21 cellular contexts compared by ENCODE assay signal in genomic region chr3:11156026-11156410, GRCh38. TPM values are rescaled to one million over a fixed set of nuclear protein-coding genes. Genes with fewer than 3 reads are reported as not detected.
A peak's percentile ranks its signal among the peaks of the same experiment; 100 is the strongest.
DNase-seq lines count a peak whose midpoint lies in the region; ATAC-seq, FAIRE-seq and TF ChIP-seq lines count a peak whose summit lies in the region.
"Had no signal": no experiment of that assay in that cellular context is flagged by ENCODE, and none has a peak within 500 bp of the region (broad histone marks: within the 10 kb centered on the region; RNA-seq: fewer than 3 reads in every experiment).

No MANE protein-coding gene starts in this region.

- dilution Hi-C loops in keratinocyte (cut with MboI; ENCODE audit: extremely low pct_ligation_motif_present, low sequenced_read_pairs): no loop called here

- H3K4me2 ChIP-seq in HCT116 (ENCODE audit: low read length): peak overlapping the region; percentile 98
- peak overlapping the region; percentile 84 for H3K4me2 ChIP-seq in keratinocyte (ENCODE audit: control insufficient read depth, extremely low read depth, insufficient read depth, low read depth, low read length)
- H3K4me2 ChIP-seq: BLaER1 had no signal

- TF ChIP-seq CTCF in HCT116 (IDR thresholded peaks at IDR 0.05 in 2 of 3, conservative IDR thresholded peaks at IDR 0.05 in 1 of 3; ENCODE audit: borderline replicate concordance in 1 of 3, insufficient read depth in 1 of 3, low read depth in 2 of 3, low read length in 2 of 3): no peak
- no peak for TF ChIP-seq CTCF in astrocyte of the cerebellum (IDR thresholded peaks at IDR 0.05; ENCODE audit: low read depth, low read length, missing control alignments)
- TF ChIP-seq CTCF in keratinocyte (optimal IDR thresholded peaks at IDR 0.05 in 1 of 3, IDR thresholded peaks at IDR 0.05 in 1 of 3, conservative IDR thresholded peaks at IDR 0.05 in 1 of 3; ENCODE audit: extremely low read depth in 1 of 3, insufficient read depth in 2 of 3, low read length in 3 of 3): no peak
- TF ChIP-seq CTCF in spleen (IDR thresholded peaks at IDR 0.05 in 8 of 11, conservative IDR thresholded peaks at IDR 0.05 in 3 of 11): no peak

- no peaks in the 10 kb centered on the region for H3K27me3 ChIP-seq in HCT116 (ENCODE audit: insufficient read depth, low read length)
- no peaks in the 10 kb centered on the region for H3K27me3 ChIP-seq in keratinocyte (ENCODE audit: control insufficient read depth, extremely low read depth, insufficient read depth, low read length)
- peaks cover 0 to 80% (median 26%) of the 10 kb centered on the region in 7 donors for H3K27me3 ChIP-seq in spleen (replicated peaks in 1 of 7)
- H3K27me3 ChIP-seq: SJSA1 had no signal

- 76 to 100% (median 79%) methylated on average over 1 to 4 of the region's 4 CpGs for WGBS in spleen, 5 donors

- H3K4me1 ChIP-seq in HCT116 (ENCODE audit: control insufficient read depth in 1 of 2, insufficient read depth in 2 of 2, low read length in 2 of 2) (peaks cover 10 to 41% of the 10 kb centered on the region in 2 experiments; a peak in 3 of 4 replicates), keratinocyte (ENCODE audit: control insufficient read depth, extremely low read depth, insufficient read depth, low read length) (peaks cover 11% of the 10 kb centered on the region), spleen (peaks cover 0 to 35% (median 16%) of the 10 kb centered on the region in 6 donors)

- H3K27ac ChIP-seq in HCT116 (ENCODE audit: low read depth, low read length): no peak overlapping the region
- H3K27ac ChIP-seq in keratinocyte (ENCODE audit: control insufficient read depth, insufficient read depth, low read length): no peak overlapping the region
- H3K27ac ChIP-seq in spleen: no peak overlapping the region
- H3K27ac ChIP-seq: BLaER1, colonic mucosa, HL-60, SJSA1 had no signal

- H3K9me3 ChIP-seq in HCT116 (ENCODE audit: control insufficient read depth in 1 of 2, insufficient read depth in 1 of 2, low read depth in 1 of 2, low read length in 2 of 2): no peaks in the 10 kb centered on the region
- H3K9me3 ChIP-seq in keratinocyte (ENCODE audit: control insufficient read depth, low read depth, low read length): no peaks in the 10 kb centered on the region
- H3K9me3 ChIP-seq in spleen: no peaks in the 10 kb centered on the region
- H3K9me3 ChIP-seq: BLaER1, colonic mucosa, gastroesophageal sphincter, SJSA1, transverse colon had no signal

- no peak overlapping the region for H3K4me3 ChIP-seq in HCT116 (replicated peaks in 1 of 2; ENCODE audit: low read depth in 1 of 2, low read length in 2 of 2)
- peak overlapping the region; percentile 71 for H3K4me3 ChIP-seq in astrocyte of the cerebellum (ENCODE audit: low read depth, low read length)
- H3K4me3 ChIP-seq in keratinocyte (ENCODE audit: control insufficient read depth in 2 of 3, extremely low read depth in 1 of 3, insufficient read depth in 2 of 3, low read depth in 1 of 3, low read length in 3 of 3): no peak overlapping the region
- H3K4me3 ChIP-seq in spleen: no peak overlapping the region
- H3K4me3 ChIP-seq: BLaER1, colonic mucosa, GM12878 had no signal

- H3K9me1 ChIP-seq in keratinocyte (ENCODE audit: control insufficient read depth, extremely low read depth, insufficient read depth, low read length): no peaks in the 10 kb centered on the region

- in situ Hi-C loops in astrocyte of the cerebellum (cut with HindIII; ENCODE audit: low sequenced_read_pairs): no loop called here

- RAD21 ChIA-PET in HCT116 (lab: Charles Lee; ENCODE audit: low non-redundant PET in 1 of 2, low total read pairs in 2 of 2, uncharacterized antibody in 2 of 2, unreplicated experiment in 2 of 2): interaction anchor here in 1 of 2 experiments (1.6 to 1.7 kb wide), 2 partner anchors 50 to 60 kb away, joined by 5 read pairs; no protein-coding TSS in a partner anchor

- FAIRE-seq in keratinocyte (lab: Jason Lieb, UNC): no peak
- FAIRE-seq in HTR-8/SVneo (lab: Jason Lieb, UNC): no peak
- FAIRE-seq: GM12878 had no signal

- no peaks in the 10 kb centered on the region for H4K20me1 ChIP-seq in HCT116 (ENCODE audit: insufficient read depth)
- no peaks in the 10 kb centered on the region for H4K20me1 ChIP-seq in keratinocyte (ENCODE audit: control insufficient read depth, extremely low read depth, insufficient read depth, low read length)

- H2AFZ ChIP-seq in HCT116 (ENCODE audit: low read depth, low read length, poor library complexity, severe bottlenecking): no peak overlapping the region
- H2AFZ ChIP-seq in keratinocyte (ENCODE audit: control insufficient read depth, low read length): no peak overlapping the region

- no peak for ATAC-seq in HCT116
- ATAC-seq: activated CD4-positive, CD25-positive, alpha-beta regulatory T cell treated with anti-CD3 and anti-CD28 coated beads, Interleukin-2, amount 50 U/mL, for 24 hours had no signal

- CTCF ChIA-PET in HCT116 (lab: Charles Lee): interaction anchor here (0.7 to 2.9 kb wide), 6 partner anchors 13 to 179 kb away, joined by 4 to 9 read pairs (median 5); no protein-coding TSS in a partner anchor

- POLR2A ChIA-PET in HCT116 (lab: Charles Lee): no interaction called here

- BruUV-seq in HCT116 (replicated peaks; lab: Mats Ljungman, UMichigan): TSS peak; percentile 35

- no peak for TF ChIP-seq POLR2A in HCT116 (IDR thresholded peaks at IDR 0.05; ENCODE audit: borderline replicate concordance, extremely low read depth, insufficient read depth, insufficient read length)
- no peak for TF ChIP-seq POLR2A in spleen (IDR thresholded peaks at IDR 0.05)

- no peaks in the 10 kb centered on the region for H3K9me2 ChIP-seq in HCT116 (ENCODE audit: insufficient read depth)

- DNase-seq in HCT116 (ENCODE audit: low read depth, low spot score) (no peak), astrocyte of the cerebellum (ENCODE audit: low read depth) (no peak), keratinocyte (ENCODE audit: low read depth, low spot score) (no peak), spleen (peak; percentile 23), HTR-8/SVneo (ENCODE audit: insufficient read length, low spot score) (no peak), GM19238 (ENCODE audit: insufficient read length, low spot score) (no peak), cerebellar cortex (ENCODE audit: low spot score) (no peak)
- DNase-seq in activated naive CD4-positive, alpha-beta T cell (lab: John Stamatoyannopoulos, UW): no peak
- DNase-seq: activated T-cell treated with anti-CD3 and anti-CD28 coated beads, Interleukin-2, amount 50 U/mL, for 4 hours; GF-D8; MM.1S; NCI-H774; stimulated activated naive B cell treated with anti-CD40 and anti-IgM and Interleukin-4, amounts not matched to agents 10 μg/mL and 1 μg/mL and 100 μg/mL, for 72 hours had no signal

- H3K79me2 ChIP-seq in HCT116 (ENCODE audit: insufficient read depth, low read length) (no peaks in the 10 kb centered on the region), keratinocyte (ENCODE audit: control insufficient read depth, insufficient read depth, low read length) (peaks cover 18% of the 10 kb centered on the region)

- no peak overlapping the region for H3K9ac ChIP-seq in HCT116 (ENCODE audit: low read length)
- H3K9ac ChIP-seq in keratinocyte (ENCODE audit: control insufficient read depth, extremely low read depth, insufficient read depth, low read length): no peak overlapping the region
- H3K9ac ChIP-seq: BLaER1 had no signal

- intact Hi-C loops in HCT116 (cut with micrococcal nuclease) (loop anchor here (5.0 to 10.0 kb wide), 2 partner anchors 181 to 499 kb away; no protein-coding TSS in a partner anchor), spleen (cut with DNase I; ENCODE audit: low total_unique reads) (no loop called here)

- no peak for TF ChIP-seq RAD21 in HCT116 (IDR thresholded peaks at IDR 0.05; ENCODE audit: low read depth)

- H3K36me3 ChIP-seq in HCT116 (ENCODE audit: control insufficient read depth in 1 of 2, insufficient read depth in 2 of 2, low read length in 2 of 2): no peaks in the 10 kb centered on the region
- no peaks in the 10 kb centered on the region for H3K36me3 ChIP-seq in keratinocyte (ENCODE audit: control insufficient read depth in 2 of 2, extremely low read depth in 1 of 2, insufficient read depth in 2 of 2, low read length in 2 of 2)
- H3K36me3 ChIP-seq in spleen: no peaks in the 10 kb centered on the region
- H3K36me3 ChIP-seq: BLaER1, colonic mucosa, gastroesophageal sphincter, transverse colon had no signal

TF ChIP-seq in HCT116, 20 proteins besides CTCF, POLR2A, EP300 and RAD21 (continues in another document):
- TF ChIP-seq ZNF274 (IDR thresholded peaks at IDR 0.05; ENCODE audit: low read depth, low read length) (no peak), SRF (IDR thresholded peaks at IDR 0.05; ENCODE audit: low read depth) (no peak), FOSL1 (IDR thresholded peaks at IDR 0.05; ENCODE audit: low read depth) (no peak), ELF1 (IDR thresholded peaks at IDR 0.05; ENCODE audit: borderline replicate concordance, low read depth) (no peak), SIN3A (IDR thresholded peaks at IDR 0.05; ENCODE audit: low read depth) (no peak), SP1 (IDR thresholded peaks at IDR 0.05; ENCODE audit: low read depth) (no peak), ZBTB33 (IDR thresholded peaks at IDR 0.05; ENCODE audit: extremely low read depth, insufficient replicate concordance, low read length) (no peak)

RNA-seq across cellular contexts. Expression of gene HRH1, which starts 1.7 kb away (rescaled TPM):
- total RNA-seq in HCT116 (2021; ENCODE audit: unreplicated experiment): 7.0 TPM
- 5.4 and 6.0 TPM in 2 replicates for polyA plus RNA-seq in HCT116 (2012)
- 10.0 to 15.1 TPM (median 13.9 TPM) in 3 replicates for polyA plus RNA-seq in keratinocyte
- 4.2 TPM for polyA plus RNA-seq in keratinocyte (2011; ENCODE audit: low read depth)
- 3.8 and 6.2 TPM in 2 replicates for polyA plus RNA-seq in keratinocyte (2011; cell fraction: cytosol; rRNA removed)
- polyA plus RNA-seq in keratinocyte (2011; cell fraction: nucleus; rRNA removed): 17.4 and 18.9 TPM in 2 replicates
- polyA plus RNA-seq in keratinocyte (2012; ENCODE audit: low replicate concordance): 5.4 and 7.3 TPM in 2 replicates
- polyA minus RNA-seq in keratinocyte: 21.3 to 32.9 TPM (median 22.6 TPM) in 3 replicates
- 5.6 TPM for polyA minus RNA-seq in keratinocyte (2011; cell fraction: cytosol; rRNA and poly(A)+ RNA removed)
- 15.0 and 34.4 TPM in 2 replicates for polyA minus RNA-seq in keratinocyte (2011; cell fraction: nucleus; rRNA and poly(A)+ RNA removed)
- total RNA-seq in spleen: 1 to 10 TPM in 6 of 7 donors, under 1 TPM in 1; 0.92 to 4.4 (median 2.4) TPM
- polyA plus RNA-seq in spleen: under 1 TPM; 0.15 to 0.42 (median 0.29) TPM
- total RNA-seq: GM12878 had no signal
- polyA plus RNA-seq: GM12878 had no signal
